Comparison of ENCODE assay signal across 9 cellular contexts in the genomic region with DNA sequence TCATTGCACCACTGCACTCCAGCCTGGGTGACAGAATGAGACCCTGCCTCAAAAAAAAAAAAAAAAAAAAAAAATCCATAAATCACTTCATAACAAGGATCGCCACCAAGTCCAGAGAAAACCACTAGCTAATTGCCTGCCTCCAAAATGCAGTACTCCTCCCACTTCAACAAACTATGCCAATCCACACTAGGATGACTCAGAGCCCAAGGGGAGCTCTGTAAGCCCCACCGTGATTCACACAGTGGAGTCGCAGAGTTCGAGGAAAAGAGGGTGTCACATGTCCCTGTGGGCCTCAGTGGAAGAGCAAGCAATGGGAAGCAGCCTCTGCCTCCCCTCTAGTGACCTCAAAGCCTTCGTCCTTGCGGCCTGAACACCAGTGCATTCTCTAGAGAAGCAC. TPM values are rescaled to one million over a fixed set of nuclear protein-coding genes. Genes with fewer than 3 reads are reported as not detected.
DNase-seq lines count a peak whose midpoint lies in the region; FAIRE-seq and TF ChIP-seq lines count a peak whose summit lies in the region.
"Had no signal": no experiment of that assay in that cellular context is flagged by ENCODE, and none has a peak within 500 bp of the region (broad histone marks: within the 10 kb centered on the region; RNA-seq: fewer than 3 reads in every experiment).

No MANE protein-coding gene starts in this region.

- H3K9me3 Mint-ChIP-seq in dendritic cell treated with granulocyte-macrophage colony-stimulating factor and Interleukin-4, amounts not matched to agents 40 ng/mL and 50 ng/mL, for 4 days: no peaks in the 10 kb centered on the region
- H3K9me3 Mint-ChIP-seq: T-helper 1 cell treated with Interleukin-12 subunit alpha and Interleukin-12 subunit beta and Interleukin-4 antibody, amounts not matched to agents 30 μg/mL and 1 μg/mL, for 36 hours had no signal

- H3K27ac Mint-ChIP-seq in dendritic cell treated with granulocyte-macrophage colony-stimulating factor and Interleukin-4, amounts not matched to agents 40 ng/mL and 50 ng/mL, for 4 days: peak overlapping the region; percentile 28
- H3K27ac Mint-ChIP-seq: T-helper 1 cell treated with Interleukin-12 subunit alpha and Interleukin-12 subunit beta and Interleukin-4 antibody, amounts not matched to agents 30 μg/mL and 1 μg/mL, for 36 hours had no signal

- H3K27me3 Mint-ChIP-seq in dendritic cell treated with granulocyte-macrophage colony-stimulating factor and Interleukin-4, amounts not matched to agents 40 ng/mL and 50 ng/mL, for 4 days: no peaks in the 10 kb centered on the region

- DNase-seq in GM12891 (ENCODE audit: insufficient read length, low spot score) (no peak), NB4 (ENCODE audit: low read depth) (peak; percentile 73), GDM1 (lab: John Stamatoyannopoulos, UW) (no peak), 8988T (no peak), NCI-H2081 (lab: John Stamatoyannopoulos, UW) (no peak)
- peak; percentile 18 to 27 for DNase-seq in stimulated activated CD4-positive, alpha-beta T cell treated with anti-CD3 and anti-CD28 coated beads, Interleukin-15, amount 100 ng/mL, for 48 hours (ENCODE audit: low read depth in 2 of 2)

- TF ChIP-seq POLR2A in GM12891 (IDR thresholded peaks at IDR 0.05; ENCODE audit: low read depth, low read length) (no peak), NB4 (IDR thresholded peaks at IDR 0.05; ENCODE audit: extremely low read depth, insufficient read length) (no peak)

- H3K36me3 Mint-ChIP-seq in dendritic cell treated with granulocyte-macrophage colony-stimulating factor and Interleukin-4, amounts not matched to agents 40 ng/mL and 50 ng/mL, for 4 days (ENCODE audit: low read depth): peaks cover 97% of the 10 kb centered on the region

- intact Hi-C loops in dendritic cell treated with granulocyte-macrophage colony-stimulating factor and Interleukin-4, amounts not matched to agents 40 ng/mL and 50 ng/mL, for 4 days (cut with micrococcal nuclease): no loop called here

- no peak for TF ChIP-seq CTCF in NB4 (IDR thresholded peaks at IDR 0.05; ENCODE audit: low read depth, low read length)

- no peak for FAIRE-seq in GM12891 (lab: Jason Lieb, UNC)
- FAIRE-seq: colon had no signal

- H3K4me3 ChIP-seq in NB4 (ENCODE audit: low read depth, low read length): no peak overlapping the region

- no peak overlapping the region for H3K4me3 Mint-ChIP-seq in dendritic cell treated with granulocyte-macrophage colony-stimulating factor and Interleukin-4, amounts not matched to agents 40 ng/mL and 50 ng/mL, for 4 days
- H3K4me3 Mint-ChIP-seq: T-helper 1 cell treated with Interleukin-12 subunit alpha and Interleukin-12 subunit beta and Interleukin-4 antibody, amounts not matched to agents 30 μg/mL and 1 μg/mL, for 36 hours had no signal

- peaks cover 49% of the 10 kb centered on the region for H3K4me1 Mint-ChIP-seq in dendritic cell treated with granulocyte-macrophage colony-stimulating factor and Interleukin-4, amounts not matched to agents 40 ng/mL and 50 ng/mL, for 4 days (ENCODE audit: low read depth)

TF ChIP-seq in GM12891, 5 proteins besides CTCF, POLR2A, EP300 and RAD21:
- TF ChIP-seq PAX5 (IDR thresholded peaks at IDR 0.05; ENCODE audit: insufficient read depth, low read length, severe bottlenecking): no peak
- 0 out of 2 replicates have a peak, but pooled peaks have one; percentile 19 for TF ChIP-seq POLR2AphosphoS5 (IDR thresholded peaks at IDR 0.05; ENCODE audit: low read depth, low read length)

RNA-seq across cellular contexts. Expression of gene SNHG17, which starts 9.1 kb away (rescaled TPM):
- polyA plus RNA-seq in GM12891 (2012; ENCODE audit: low read depth, missing spikeins): 61.6 TPM

RNA-seq across cellular contexts. Expression of gene RALGAPB, which starts 46.6 kb away (rescaled TPM):
- 8.6 TPM for polyA plus RNA-seq in GM12891 (2012; ENCODE audit: low read depth, missing spikeins)

Comparison
In these comparisons a context has a peak if more than half of its experiments do, and no peak if none do; other contexts are left out.
1. DNase-seq: peak in NB4 (single experiment) and stimulated activated CD4-positive, alpha-beta T cell treated with anti-CD3 and anti-CD28 coated beads, Interleukin-15, amount 100 ng/mL, for 48 hours (2 of 2); none in GM12891 (single experiment), GDM1 (single experiment), 8988T (single experiment) and NCI-H2081 (0 of 2).